Comparison of ENCODE assay signal across 3 cellular contexts in genomic region chr11:95011376-95011775, GRCh38.
TF ChIP-seq lines count a peak whose summit lies in the region.

No MANE protein-coding gene starts in this region.

TF ChIP-seq in A549, 52 proteins besides CTCF, POLR2A, EP300 and RAD21:
- TF ChIP-seq MAFK (IDR thresholded peaks at IDR 0.05; ENCODE audit: partially characterized antibody) (peak; percentile 79), HOXA7 (CRISPR knock-in tag; IDR thresholded peaks at IDR 0.05) (no peak)

TF ChIP-seq in IMR-90, 13 proteins besides CTCF, POLR2A, EP300 and RAD21:
- peak; percentile 82 for TF ChIP-seq MAFK (IDR thresholded peaks at IDR 0.05; ENCODE audit: low read depth, low read length)
- no peak for TF ChIP-seq USF2 (IDR thresholded peaks at IDR 0.05; ENCODE audit: low read depth, low read length)

TF ChIP-seq in K562, 482 proteins besides CTCF, POLR2A, EP300 and RAD21:
- TF ChIP-seq ZNF589 (CRISPR knock-in tag; IDR thresholded peaks at IDR 0.05; ENCODE audit: low read depth) (no peak), C11orf30 (IDR thresholded peaks at IDR 0.05; ENCODE audit: low read depth) (peak; percentile 75), MAFK (IDR thresholded peaks at IDR 0.05; ENCODE audit: low read length) (peak; percentile 64), TAF7 (tag; IDR thresholded peaks at IDR 0.05) (no peak), CXXC5 (CRISPR knock-in tag; IDR thresholded peaks at IDR 0.05) (no peak), MAFG (tag; conservative IDR thresholded peaks at IDR 0.05) (peak; percentile 73), MAFF (IDR thresholded peaks at IDR 0.05; ENCODE audit: low read length) (peak; percentile 75), ZNF316 (IDR thresholded peaks at IDR 0.05) (peak; percentile 85)
